21 cellular contexts compared by ENCODE assay signal in genomic region chr17:49965522-49965905, GRCh38. TPM values are rescaled to one million over a fixed set of nuclear protein-coding genes. Genes with fewer than 3 reads are reported as not detected.
DNase-seq lines count a peak whose midpoint lies in the region; ATAC-seq, FAIRE-seq and TF ChIP-seq lines count a peak whose summit lies in the region.
"Had no signal": no experiment of that assay in that cellular context is flagged by ENCODE, and none has a peak within 500 bp of the region (broad histone marks: within the 10 kb centered on the region; RNA-seq: fewer than 3 reads in every experiment).

No MANE protein-coding gene starts in this region.

- H3K27me3 Mint-ChIP-seq in T-helper 17 cell = peaks cover 85% of the 10 kb centered on the region
- H3K27me3 Mint-ChIP-seq in naive B cell = peaks cover 76 to 96% (median 87%) of the 10 kb centered on the region in 3 donors

- H3K9me3 ChIP-seq in T-helper 17 cell (ENCODE audit: control insufficient read depth, low read length, poor library complexity, severe bottlenecking) (no peaks in the 10 kb centered on the region), adrenal gland (replicated peaks in 1 of 3) (no peaks in the 10 kb centered on the region)
- H3K9me3 ChIP-seq: esophagus muscularis mucosa, SJCRH30, upper lobe of left lung had no signal

- peaks cover 7 to 13% of the 10 kb centered on the region in 2 donors for H3K4me1 ChIP-seq in adrenal gland (replicated peaks in 1 of 2)
- H3K4me1 ChIP-seq: SJCRH30 had no signal

- H3K27ac ChIP-seq in adrenal gland = no peak overlapping the region
- H3K27ac ChIP-seq: 22Rv1, esophagus muscularis mucosa, SJCRH30, upper lobe of left lung had no signal

- H3K9me3 Mint-ChIP-seq in naive B cell = peaks cover 0 to 15% (median 8%) of the 10 kb centered on the region in 7 donors
- H3K9me3 Mint-ChIP-seq: HFFc6, neural crest cell had no signal

- ATAC-seq in T-helper 17 cell (no peak), naive B cell (ENCODE audit: low read depth in 2 of 2) (no peak)
- ATAC-seq: stimulated activated naive B cell treated with anti-CD40 and anti-IgM and Interleukin-4, amounts not matched to agents 10 μg/mL and 1 μg/mL and 100 μg/mL, for 72 hours had no signal

- H3K36me3 ChIP-seq in adrenal gland (replicated peaks in 1 of 2) = no peaks in the 10 kb centered on the region
- H3K36me3 ChIP-seq: esophagus muscularis mucosa, SJCRH30, upper lobe of left lung had no signal

- TF ChIP-seq CTCF in adrenal gland (IDR thresholded peaks at IDR 0.05) (no peak), D721Med (IDR thresholded peaks at IDR 0.05; ENCODE audit: insufficient read depth, missing control alignments) (no peak)

- H3K27me3 ChIP-seq in adrenal gland = peaks cover 85% of the 10 kb centered on the region
- H3K27me3 ChIP-seq: SJCRH30 had no signal

- no peak for TF ChIP-seq POLR2A in adrenal gland (IDR thresholded peaks at IDR 0.05)

- peak overlapping the region; percentile 74 for H3K4me3 Mint-ChIP-seq in T-helper 17 cell
- peak overlapping the region in 7 of 8 donors; percentile 17 to 79 (median 54) for H3K4me3 Mint-ChIP-seq in naive B cell
- H3K4me3 Mint-ChIP-seq: HFFc6 had no signal

- H3K27ac Mint-ChIP-seq in T-helper 17 cell (no peak overlapping the region), naive B cell (peak overlapping the region in 3 of 6 donors; percentile 14 to 95 (median 56))
- H3K27ac Mint-ChIP-seq: HFFc6 had no signal

- no peak overlapping the region for H3K4me3 ChIP-seq in adrenal gland
- H3K4me3 ChIP-seq: esophagus muscularis mucosa, SJCRH30, upper lobe of left lung had no signal

- in situ Hi-C loops in KBM-7 (cut with MboI; ENCODE audit: low pct_unique_long_range_greater_than_20kb, low sequenced_read_pairs) = no loop called here

- H3K36me3 Mint-ChIP-seq in T-helper 17 cell (ENCODE audit: low read depth) = peaks cover 7% of the 10 kb centered on the region
- peaks cover 0 to 23% of the 10 kb centered on the region in 2 donors for H3K36me3 Mint-ChIP-seq in naive B cell
- H3K36me3 Mint-ChIP-seq: stimulated activated naive B cell treated with anti-CD40 and anti-IgM and Interleukin-4, amounts not matched to agents 10 μg/mL and 1 μg/mL and 100 μg/mL, for 72 hours had no signal

- FAIRE-seq in D721Med (lab: Jason Lieb, UNC) = no peak
- FAIRE-seq: islet of Langerhans had no signal

- H3K4me1 Mint-ChIP-seq in T-helper 17 cell = peaks cover 29% of the 10 kb centered on the region
- peaks cover 40 to 51% (median 40%) of the 10 kb centered on the region in 3 donors for H3K4me1 Mint-ChIP-seq in naive B cell

- 10 to 32% (median 14%) methylated on average over 4 to 16 of the region's 16 CpGs for WGBS in adrenal gland, 4 donors

- intact Hi-C loops in adrenal gland (cut with DNase I) = no loop called here

- DNase-seq in SIG-M5 treated with dmso at 0.1 percent for 504 hours (lab: John Stamatoyannopoulos, UW; ENCODE audit: unreplicated experiment) = peak; percentile 77
- DNase-seq in SIG-M5 (lab: John Stamatoyannopoulos, UW) = no peak
- DNase-seq in KBM-7 = peak; percentile 56
- no peak for DNase-seq in T-helper 17 cell
- DNase-seq in naive B cell = no peak
- DNase-seq in DMS 273 treated with DMSO at 0.1 percent for 48 hours (lab: John Stamatoyannopoulos, UW) = no peak
- no peak for DNase-seq in adrenal gland
- DNase-seq in D721Med (ENCODE audit: insufficient read length, low spot score) = no peak
- DNase-seq: DMS53; HFFc6; NCI-H187 treated with DMSO at 0.1 percent for 48 hours; NCI-H446; SJCRH30; stimulated activated naive B cell treated with anti-CD40 and anti-IgM and Interleukin-4, amounts not matched to agents 10 μg/mL and 1 μg/mL and 100 μg/mL, for 72 hours; upper lobe of left lung had no signal

RNA-seq across cellular contexts. Expression of gene DLX4, which starts 3.5 kb away (rescaled TPM):
- total RNA-seq in T-helper 17 cell (under 1 TPM in 1 of 2 donors, not detected in 1; 0.68 TPM), adrenal gland (under 1 TPM in 5 of 8 donors, not detected in 3; 0.18 to 0.96 (median 0.27) TPM)
- polyA plus RNA-seq in naive B cell (ENCODE audit: low read depth in 6 of 6) (under 1 TPM in 3 of 6 donors, not detected in 3; 0.18 to 0.22 (median 0.21) TPM), adrenal gland (under 1 TPM; 0.10 to 0.48 (median 0.11) TPM)
- total RNA-seq: esophagus muscularis mucosa, HFFc6, lung microvascular endothelial cell had no signal

RNA-seq across cellular contexts. Expression of gene DLX3, which starts 29.5 kb away (rescaled TPM):
- total RNA-seq in T-helper 17 cell (not detected), adrenal gland (under 1 TPM in 5 of 8 donors, not detected in 3; 0.36 to 0.83 (median 0.49) TPM)
- polyA plus RNA-seq in naive B cell (ENCODE audit: low read depth in 6 of 6) (not detected), adrenal gland (under 1 TPM; 0.07 to 0.24 (median 0.13) TPM)
- total RNA-seq: HFFc6, lung microvascular endothelial cell, renal cortical epithelial cell, SJCRH30 had no signal

Comparison
In these comparisons a context has a peak if more than half of its experiments do, and no peak if none do; other contexts are left out.
1. DNase-seq: peak in SIG-M5 treated with dmso at 0.1 percent for 504 hours (single experiment) and KBM-7 (single experiment); none in SIG-M5 (single experiment), T-helper 17 cell (0 of 3), naive B cell (single experiment), DMS 273 treated with DMSO at 0.1 percent for 48 hours (single experiment), adrenal gland (0 of 7) and D721Med (single experiment).